Comparison of ENCODE assay signal across 8 cellular contexts in genomic region chr3:23915537-23916108, GRCh38. TPM values are rescaled to one million over a fixed set of nuclear protein-coding genes. Genes with fewer than 3 reads are reported as not detected.
A peak's percentile ranks its signal among the peaks of the same experiment; 100 is the strongest.
DNase-seq lines count a peak whose midpoint lies in the region; ATAC-seq and TF ChIP-seq lines count a peak whose summit lies in the region.

No MANE protein-coding gene starts in this region.

- ATAC-seq in left ventricle myocardium superior (no peak), T-helper 17 cell (no peak), gastrocnemius medialis (no peak), HG03354 (IDR thresholded peaks at IDR 0.05; ENCODE audit: poor library complexity, severe bottlenecking, unreplicated experiment) (no peak)

- H3K4me1 ChIP-seq in left ventricle myocardium inferior (peaks cover 60% of the 10 kb centered on the region), gastrocnemius medialis (peaks cover 30 to 37% of the 10 kb centered on the region in 2 donors)

- in situ Hi-C loops in gastrocnemius medialis (cut with MboI; ENCODE audit: low sequenced_read_pairs in 4 of 4) = no loop called here

- H3K4me3 Mint-ChIP-seq in T-helper 17 cell = peak overlapping the region; percentile 98

- peaks cover under 1% of the 10 kb centered on the region for H3K36me3 Mint-ChIP-seq in T-helper 17 cell (ENCODE audit: low read depth)

- intact Hi-C loops in left ventricle myocardium inferior (cut with micrococcal nuclease) (no loop called here), left ventricle myocardium superior (cut with micrococcal nuclease) (no loop called here), gastrocnemius medialis (cut with DNase I; ENCODE audit: low total_unique reads) (loop anchor here (2.0 kb wide), 1 partner anchor 27 kb away; no protein-coding TSS in a partner anchor)

- TF ChIP-seq POLR2A in gastrocnemius medialis (IDR thresholded peaks at IDR 0.05) = no peak

- peak overlapping the region; percentile 98 for H3K27ac Mint-ChIP-seq in T-helper 17 cell

- peaks cover 37% of the 10 kb centered on the region for H3K4me1 Mint-ChIP-seq in T-helper 17 cell

- H3K36me3 ChIP-seq in left ventricle myocardium inferior = peaks cover 32% of the 10 kb centered on the region
- H3K36me3 ChIP-seq in gastrocnemius medialis = peaks cover 0 to 24% of the 10 kb centered on the region in 2 donors

- no peak for TF ChIP-seq CTCF in left ventricle myocardium inferior (IDR thresholded peaks at IDR 0.05; ENCODE audit: borderline replicate concordance)
- no peak for TF ChIP-seq CTCF in fibroblast of villous mesenchyme (IDR thresholded peaks at IDR 0.05; ENCODE audit: insufficient read depth, low read depth, low read length)
- TF ChIP-seq CTCF in gastrocnemius medialis (IDR thresholded peaks at IDR 0.05 in 4 of 5, conservative IDR thresholded peaks at IDR 0.05 in 1 of 5) = no peak

- no peaks in the 10 kb centered on the region for H3K27me3 ChIP-seq in left ventricle myocardium inferior (ENCODE audit: low read depth)
- H3K27me3 ChIP-seq in gastrocnemius medialis = no peaks in the 10 kb centered on the region

- H3K4me3 ChIP-seq in left ventricle myocardium inferior (peak overlapping the region; percentile 97), fibroblast of villous mesenchyme (ENCODE audit: low read depth, low read length) (peak overlapping the region; percentile 79), gastrocnemius medialis (peak overlapping the region; percentile 83 to 96 (median 93))

- DNase-seq in left ventricle myocardium inferior (no peak), left ventricle myocardium superior (no peak), T-helper 17 cell (no peak), fibroblast of villous mesenchyme (ENCODE audit: low read depth) (peak; percentile 54), gastrocnemius medialis (no peak), NCI-H128 (lab: John Stamatoyannopoulos, UW; ENCODE audit: unreplicated experiment) (no peak), middle frontal gyrus (ENCODE audit: extremely low spot score, low spot score) (no peak)

- no peak overlapping the region for H3K27ac ChIP-seq in left ventricle myocardium inferior (replicated peaks)
- H3K27ac ChIP-seq in gastrocnemius medialis = peak overlapping the region; percentile 91 to 96 (median 92)

- no peaks in the 10 kb centered on the region for H3K9me3 ChIP-seq in left ventricle myocardium inferior (replicated peaks)
- no peaks in the 10 kb centered on the region for H3K9me3 ChIP-seq in T-helper 17 cell (ENCODE audit: control insufficient read depth, low read length, poor library complexity, severe bottlenecking)
- no peaks in the 10 kb centered on the region for H3K9me3 ChIP-seq in gastrocnemius medialis

- no peaks in the 10 kb centered on the region for H3K27me3 Mint-ChIP-seq in T-helper 17 cell

RNA-seq across cellular contexts. Expression of gene NKIRAS1, which starts 1.2 kb away (rescaled TPM):
- total RNA-seq in left ventricle myocardium inferior (20.8 TPM), left ventricle myocardium superior (22.6 TPM), T-helper 17 cell (1 to 10 TPM; 2.6 to 2.7 TPM), fibroblast of villous mesenchyme (13.9 and 28.1 TPM in 2 replicates), gastrocnemius medialis (10 to 100 TPM; 25.1 to 42.1 (median 34.7) TPM)

RNA-seq across cellular contexts. Expression of gene RPL15, which starts 1.3 kb away (rescaled TPM):
- total RNA-seq in left ventricle myocardium inferior (915 TPM), left ventricle myocardium superior (910 TPM), T-helper 17 cell (1,000 to 10,000 TPM; 1,887 to 2,036 TPM), fibroblast of villous mesenchyme (1,700 and 1,935 TPM in 2 replicates), gastrocnemius medialis (1,000 to 10,000 TPM; 1,370 to 1,628 (median 1,557) TPM)

RNA-seq across cellular contexts. Expression of gene NR1D2, which starts 29.5 kb away (rescaled TPM):
- total RNA-seq in left ventricle myocardium inferior (43.5 TPM), left ventricle myocardium superior (57.0 TPM), T-helper 17 cell (100 to 1,000 TPM; 132 to 171 TPM), fibroblast of villous mesenchyme (27.4 and 35.8 TPM in 2 replicates), gastrocnemius medialis (10 to 100 TPM; 27.1 to 62.7 (median 51.2) TPM)
